1 cellular context compared by ENCODE assay signal in the genomic region with DNA sequence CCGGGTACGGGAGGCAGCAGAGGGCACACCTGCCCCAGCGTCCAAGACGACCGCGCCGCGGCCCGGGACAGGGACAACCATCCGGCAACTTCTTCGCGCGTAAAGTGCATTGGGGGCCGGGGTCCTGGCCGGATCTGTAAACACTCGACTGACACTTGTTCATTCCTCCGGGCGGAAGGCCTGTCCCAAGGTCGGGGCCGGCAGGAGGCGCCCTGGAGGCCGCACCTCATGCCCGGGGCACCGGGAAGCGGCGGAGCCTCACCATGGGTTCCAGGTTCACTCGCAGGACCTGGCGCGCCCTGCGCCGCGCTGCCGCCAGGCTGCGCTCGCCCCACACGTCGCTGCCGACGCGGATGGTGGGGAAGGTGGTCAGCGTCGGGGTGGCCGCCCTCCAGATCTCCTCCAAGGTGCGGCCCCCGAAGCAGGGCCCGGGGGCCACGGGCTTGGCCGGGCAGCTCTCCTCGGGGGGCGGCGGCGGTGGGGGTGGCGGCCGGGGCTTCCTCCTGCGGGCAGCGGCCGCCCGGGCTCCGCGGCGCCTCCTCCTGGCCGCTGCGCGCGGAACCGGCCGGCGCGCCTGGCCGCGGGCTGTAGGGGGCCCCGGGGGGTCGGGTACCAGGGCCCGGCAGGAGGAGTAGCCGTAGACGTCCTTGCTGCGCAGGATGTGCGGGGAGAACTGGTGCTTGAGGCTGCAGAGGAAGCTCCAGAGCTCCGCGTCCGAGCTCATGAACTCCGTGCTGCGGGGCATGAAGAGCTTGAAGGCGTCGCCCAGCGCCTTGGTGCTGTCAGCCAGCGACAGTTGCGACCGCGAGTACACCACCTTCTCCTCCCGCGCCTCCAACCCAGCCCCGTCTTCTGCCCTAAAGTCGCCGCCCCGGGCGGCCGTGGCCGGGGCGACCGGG.
A peak's percentile ranks its signal among the peaks of the same experiment; 100 is the strongest.
TF ChIP-seq lines count a peak whose summit lies in the region.

No MANE protein-coding gene starts in this region.

TF ChIP-seq in GM12878, 131 proteins besides CTCF, POLR2A, EP300 and RAD21 (continued from another document):
- TF ChIP-seq, protein P1, sequence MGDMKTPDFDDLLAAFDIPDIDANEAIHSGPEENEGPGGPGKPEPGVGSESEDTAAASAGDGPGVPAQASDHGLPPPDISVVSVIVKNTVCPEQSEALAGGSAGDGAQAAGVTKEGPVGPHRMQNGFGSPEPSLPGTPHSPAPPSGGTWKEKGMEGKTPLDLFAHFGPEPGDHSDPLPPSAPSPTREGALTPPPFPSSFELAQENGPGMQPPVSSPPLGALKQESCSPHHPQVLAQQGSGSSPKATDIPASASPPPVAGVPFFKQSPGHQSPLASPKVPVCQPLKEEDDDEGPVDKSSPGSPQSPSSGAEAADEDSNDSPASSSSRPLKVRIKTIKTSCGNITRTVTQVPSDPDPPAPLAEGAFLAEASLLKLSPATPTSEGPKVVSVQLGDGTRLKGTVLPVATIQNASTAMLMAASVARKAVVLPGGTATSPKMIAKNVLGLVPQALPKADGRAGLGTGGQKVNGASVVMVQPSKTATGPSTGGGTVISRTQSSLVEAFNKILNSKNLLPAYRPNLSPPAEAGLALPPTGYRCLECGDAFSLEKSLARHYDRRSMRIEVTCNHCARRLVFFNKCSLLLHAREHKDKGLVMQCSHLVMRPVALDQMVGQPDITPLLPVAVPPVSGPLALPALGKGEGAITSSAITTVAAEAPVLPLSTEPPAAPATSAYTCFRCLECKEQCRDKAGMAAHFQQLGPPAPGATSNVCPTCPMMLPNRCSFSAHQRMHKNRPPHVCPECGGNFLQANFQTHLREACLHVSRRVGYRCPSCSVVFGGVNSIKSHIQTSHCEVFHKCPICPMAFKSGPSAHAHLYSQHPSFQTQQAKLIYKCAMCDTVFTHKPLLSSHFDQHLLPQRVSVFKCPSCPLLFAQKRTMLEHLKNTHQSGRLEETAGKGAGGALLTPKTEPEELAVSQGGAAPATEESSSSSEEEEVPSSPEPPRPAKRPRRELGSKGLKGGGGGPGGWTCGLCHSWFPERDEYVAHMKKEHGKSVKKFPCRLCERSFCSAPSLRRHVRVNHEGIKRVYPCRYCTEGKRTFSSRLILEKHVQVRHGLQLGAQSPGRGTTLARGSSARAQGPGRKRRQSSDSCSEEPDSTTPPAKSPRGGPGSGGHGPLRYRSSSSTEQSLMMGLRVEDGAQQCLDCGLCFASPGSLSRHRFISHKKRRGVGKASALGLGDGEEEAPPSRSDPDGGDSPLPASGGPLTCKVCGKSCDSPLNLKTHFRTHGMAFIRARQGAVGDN (IDR thresholded peaks at IDR 0.05), result no peak
- TF ChIP-seq BACH1 (IDR thresholded peaks at IDR 0.05; ENCODE audit: borderline replicate concordance), result peak; percentile 33; the same call in 1 of the 2 replicates
- peak; percentile 53 to 71; a peak in 2 of 4 replicates for TF ChIP-seq IKZF2 (IDR thresholded peaks at IDR 0.05)
- no peak; the same call in 1 of the 3 replicates for TF ChIP-seq POU2F2 (IDR thresholded peaks at IDR 0.05; ENCODE audit: borderline replicate concordance, low read depth, low read length)
- TF ChIP-seq, protein P2, sequence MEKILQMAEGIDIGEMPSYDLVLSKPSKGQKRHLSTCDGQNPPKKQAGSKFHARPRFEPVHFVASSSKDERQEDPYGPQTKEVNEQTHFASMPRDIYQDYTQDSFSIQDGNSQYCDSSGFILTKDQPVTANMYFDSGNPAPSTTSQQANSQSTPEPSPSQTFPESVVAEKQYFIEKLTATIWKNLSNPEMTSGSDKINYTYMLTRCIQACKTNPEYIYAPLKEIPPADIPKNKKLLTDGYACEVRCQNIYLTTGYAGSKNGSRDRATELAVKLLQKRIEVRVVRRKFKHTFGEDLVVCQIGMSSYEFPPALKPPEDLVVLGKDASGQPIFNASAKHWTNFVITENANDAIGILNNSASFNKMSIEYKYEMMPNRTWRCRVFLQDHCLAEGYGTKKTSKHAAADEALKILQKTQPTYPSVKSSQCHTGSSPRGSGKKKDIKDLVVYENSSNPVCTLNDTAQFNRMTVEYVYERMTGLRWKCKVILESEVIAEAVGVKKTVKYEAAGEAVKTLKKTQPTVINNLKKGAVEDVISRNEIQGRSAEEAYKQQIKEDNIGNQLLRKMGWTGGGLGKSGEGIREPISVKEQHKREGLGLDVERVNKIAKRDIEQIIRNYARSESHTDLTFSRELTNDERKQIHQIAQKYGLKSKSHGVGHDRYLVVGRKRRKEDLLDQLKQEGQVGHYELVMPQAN (conservative IDR thresholded peaks at IDR 0.05), result peak; percentile 49; the same call in 1 of the 2 replicates
- TF ChIP-seq DPF2 (IDR thresholded peaks at IDR 0.05), result peak; percentile 59; the same call in 1 of the 2 replicates
- TF ChIP-seq, protein P3, sequence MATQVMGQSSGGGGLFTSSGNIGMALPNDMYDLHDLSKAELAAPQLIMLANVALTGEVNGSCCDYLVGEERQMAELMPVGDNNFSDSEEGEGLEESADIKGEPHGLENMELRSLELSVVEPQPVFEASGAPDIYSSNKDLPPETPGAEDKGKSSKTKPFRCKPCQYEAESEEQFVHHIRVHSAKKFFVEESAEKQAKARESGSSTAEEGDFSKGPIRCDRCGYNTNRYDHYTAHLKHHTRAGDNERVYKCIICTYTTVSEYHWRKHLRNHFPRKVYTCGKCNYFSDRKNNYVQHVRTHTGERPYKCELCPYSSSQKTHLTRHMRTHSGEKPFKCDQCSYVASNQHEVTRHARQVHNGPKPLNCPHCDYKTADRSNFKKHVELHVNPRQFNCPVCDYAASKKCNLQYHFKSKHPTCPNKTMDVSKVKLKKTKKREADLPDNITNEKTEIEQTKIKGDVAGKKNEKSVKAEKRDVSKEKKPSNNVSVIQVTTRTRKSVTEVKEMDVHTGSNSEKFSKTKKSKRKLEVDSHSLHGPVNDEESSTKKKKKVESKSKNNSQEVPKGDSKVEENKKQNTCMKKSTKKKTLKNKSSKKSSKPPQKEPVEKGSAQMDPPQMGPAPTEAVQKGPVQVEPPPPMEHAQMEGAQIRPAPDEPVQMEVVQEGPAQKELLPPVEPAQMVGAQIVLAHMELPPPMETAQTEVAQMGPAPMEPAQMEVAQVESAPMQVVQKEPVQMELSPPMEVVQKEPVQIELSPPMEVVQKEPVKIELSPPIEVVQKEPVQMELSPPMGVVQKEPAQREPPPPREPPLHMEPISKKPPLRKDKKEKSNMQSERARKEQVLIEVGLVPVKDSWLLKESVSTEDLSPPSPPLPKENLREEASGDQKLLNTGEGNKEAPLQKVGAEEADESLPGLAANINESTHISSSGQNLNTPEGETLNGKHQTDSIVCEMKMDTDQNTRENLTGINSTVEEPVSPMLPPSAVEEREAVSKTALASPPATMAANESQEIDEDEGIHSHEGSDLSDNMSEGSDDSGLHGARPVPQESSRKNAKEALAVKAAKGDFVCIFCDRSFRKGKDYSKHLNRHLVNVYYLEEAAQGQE (IDR thresholded peaks at IDR 0.05; ENCODE audit: low read depth, low read length), result no peak
- TF ChIP-seq, protein P4, sequence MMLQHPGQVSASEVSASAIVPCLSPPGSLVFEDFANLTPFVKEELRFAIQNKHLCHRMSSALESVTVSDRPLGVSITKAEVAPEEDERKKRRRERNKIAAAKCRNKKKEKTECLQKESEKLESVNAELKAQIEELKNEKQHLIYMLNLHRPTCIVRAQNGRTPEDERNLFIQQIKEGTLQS (IDR thresholded peaks at IDR 0.05; ENCODE audit: borderline replicate concordance, extremely low read depth, low read depth, low read length), result no peak
- peak in 1 of 2 experiments; percentile 13; a peak in 1 of 4 replicates for TF ChIP-seq ETV6 (conservative IDR thresholded peaks at IDR 0.05 in 1 of 2, IDR thresholded peaks at IDR 0.05 in 1 of 2; ENCODE audit: borderline replicate concordance in 1 of 2, low read depth in 1 of 2)
- TF ChIP-seq, protein P5, sequence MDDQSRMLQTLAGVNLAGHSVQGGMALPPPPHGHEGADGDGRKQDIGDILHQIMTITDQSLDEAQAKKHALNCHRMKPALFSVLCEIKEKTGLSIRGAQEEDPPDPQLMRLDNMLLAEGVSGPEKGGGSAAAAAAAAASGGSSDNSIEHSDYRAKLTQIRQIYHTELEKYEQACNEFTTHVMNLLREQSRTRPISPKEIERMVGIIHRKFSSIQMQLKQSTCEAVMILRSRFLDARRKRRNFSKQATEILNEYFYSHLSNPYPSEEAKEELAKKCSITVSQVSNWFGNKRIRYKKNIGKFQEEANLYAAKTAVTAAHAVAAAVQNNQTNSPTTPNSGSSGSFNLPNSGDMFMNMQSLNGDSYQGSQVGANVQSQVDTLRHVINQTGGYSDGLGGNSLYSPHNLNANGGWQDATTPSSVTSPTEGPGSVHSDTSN (IDR thresholded peaks at IDR 0.05; ENCODE audit: insufficient replicate concordance, low read depth, low read length), result no peak
